Comparison of ENCODE assay signal across 8 cellular contexts in the genomic region with DNA sequence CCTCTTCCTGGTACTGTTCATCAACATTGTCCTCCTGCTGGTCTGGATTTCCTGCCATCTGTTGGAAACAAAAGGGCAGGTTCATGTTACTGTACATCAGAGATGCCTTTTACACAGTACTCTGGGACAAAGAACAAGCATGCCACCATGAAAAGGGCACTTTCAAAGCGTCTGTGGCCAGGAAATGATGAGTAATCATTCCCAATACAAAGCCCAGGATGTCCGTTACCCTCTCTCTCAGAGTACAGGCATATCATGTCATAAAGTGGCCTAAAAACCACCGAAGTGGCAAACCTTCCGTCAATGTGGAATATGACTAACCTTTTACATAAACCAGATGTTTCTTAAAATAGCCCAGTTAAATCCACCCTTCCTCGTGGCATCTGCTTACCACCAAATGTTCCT.
DNase-seq lines count a peak whose midpoint lies in the region; ATAC-seq and TF ChIP-seq lines count a peak whose summit lies in the region.

No MANE protein-coding gene starts in this region.

- H3K9me2 ChIP-seq in GM23338 (ENCODE audit: insufficient read depth): no peaks in the 10 kb centered on the region

- H3F3A ChIP-seq in GM23338 (replicated peaks; ENCODE audit: low read depth): no peaks in the 10 kb centered on the region

- no peak overlapping the region for H3K4me3 Mint-ChIP-seq in GM23338

- H3K79me2 ChIP-seq in GM23338 (replicated peaks; ENCODE audit: insufficient read depth) (no peaks in the 10 kb centered on the region), osteoblast (ENCODE audit: insufficient read depth, low read length) (no peaks in the 10 kb centered on the region)

- H3K27ac Mint-ChIP-seq in GM23338: peak overlapping the region; percentile 34; the same call in 1 of the 2 replicates

- no peaks in the 10 kb centered on the region for H3K27me3 Mint-ChIP-seq in GM23338 (ENCODE audit: insufficient read depth, low read depth, poor library complexity)

- H4K20me1 ChIP-seq in GM23338 (replicated peaks; ENCODE audit: insufficient read depth): no peaks in the 10 kb centered on the region; the same call in 1 of the 2 replicates
- no peaks in the 10 kb centered on the region for H4K20me1 ChIP-seq in osteoblast (ENCODE audit: insufficient read depth, low read length)

- peaks cover 4% of the 10 kb centered on the region for H3K4me1 ChIP-seq in GM23338 (ENCODE audit: insufficient read depth)
- peaks cover 17% of the 10 kb centered on the region for H3K4me1 ChIP-seq in osteoblast (ENCODE audit: insufficient read depth, low read length)

- H3K27ac ChIP-seq in GM23338 (ENCODE audit: low read depth): no peak overlapping the region
- peak overlapping the region; percentile 90 for H3K27ac ChIP-seq in osteoblast (ENCODE audit: low read depth, low read length)

- peaks cover 28% of the 10 kb centered on the region for H3K36me3 ChIP-seq in GM23338 (ENCODE audit: insufficient read depth)
- H3K36me3 ChIP-seq in osteoblast (ENCODE audit: insufficient read depth, low read length): peaks cover 58% of the 10 kb centered on the region

- no peaks in the 10 kb centered on the region for H3K9me3 ChIP-seq in osteoblast (ENCODE audit: low read depth, low read length)

- peaks cover under 1% of the 10 kb centered on the region; the same call in 1 of the 3 replicates for H3K4me1 Mint-ChIP-seq in GM23338

- ATAC-seq in GM23338 (no peak), GM21529 (IDR thresholded peaks at IDR 0.05; ENCODE audit: unreplicated experiment) (no peak)

- peak; percentile 80 for DNase-seq in AG08395 (ENCODE audit: low spot score)
- DNase-seq in GM23338 (ENCODE audit: low spot score): no peak
- peak; percentile 23 for DNase-seq in NCI-H345 treated with DMSO at 0.1 percent for 48 hours (lab: John Stamatoyannopoulos, UW; ENCODE audit: unreplicated experiment)
- peak; percentile 59 for DNase-seq in brain pericyte (ENCODE audit: low read depth, low spot score)
- peak; percentile 61 for DNase-seq in osteoblast (ENCODE audit: insufficient read length, low spot score, missing footprints)
- DNase-seq in HPDE6-E6E7 (ENCODE audit: extremely low spot score): no peak
- DNase-seq in T1000 (lab: John Stamatoyannopoulos, UW): no peak

- TF ChIP-seq CTCF in GM23338 (conservative IDR thresholded peaks at IDR 0.05; ENCODE audit: low read depth in 2 of 2) (no peak), osteoblast (IDR thresholded peaks at IDR 0.05; ENCODE audit: extremely low read depth, low read depth, low read length) (no peak)

- peaks cover 40% of the 10 kb centered on the region for H3K36me3 Mint-ChIP-seq in GM23338 (ENCODE audit: low read depth)

- H2AFZ ChIP-seq in GM23338 (no peak overlapping the region), osteoblast (ENCODE audit: low read length) (peak overlapping the region; percentile 61)

- H3K27me3 ChIP-seq in GM23338 (ENCODE audit: insufficient read depth) (no peaks in the 10 kb centered on the region), osteoblast (ENCODE audit: insufficient read depth, low read length) (no peaks in the 10 kb centered on the region)

- H3K4me3 ChIP-seq in GM23338 (no peak overlapping the region), osteoblast (ENCODE audit: insufficient read depth, low read length) (no peak overlapping the region)

- H3K4me2 ChIP-seq in GM23338 (no peak overlapping the region), osteoblast (ENCODE audit: insufficient read depth, low read length) (peak overlapping the region; percentile 54)

- no peaks in the 10 kb centered on the region for H3K9me3 Mint-ChIP-seq in GM23338

TF ChIP-seq in GM23338, 12 proteins besides CTCF, POLR2A, EP300 and RAD21 (continues in another document):
- TF ChIP-seq EZH2 (IDR thresholded peaks at IDR 0.05; ENCODE audit: low read depth, unreplicated experiment): no peak
- TF ChIP-seq NANOG (IDR thresholded peaks at IDR 0.05; ENCODE audit: borderline replicate concordance): no peak
- no peak for TF ChIP-seq POLR2AphosphoS5 (IDR thresholded peaks at IDR 0.05; ENCODE audit: low read depth)
- no peak for TF ChIP-seq ZNF114 (CRISPR knock-in tag; IDR thresholded peaks at IDR 0.05)
- TF ChIP-seq, protein P1, sequence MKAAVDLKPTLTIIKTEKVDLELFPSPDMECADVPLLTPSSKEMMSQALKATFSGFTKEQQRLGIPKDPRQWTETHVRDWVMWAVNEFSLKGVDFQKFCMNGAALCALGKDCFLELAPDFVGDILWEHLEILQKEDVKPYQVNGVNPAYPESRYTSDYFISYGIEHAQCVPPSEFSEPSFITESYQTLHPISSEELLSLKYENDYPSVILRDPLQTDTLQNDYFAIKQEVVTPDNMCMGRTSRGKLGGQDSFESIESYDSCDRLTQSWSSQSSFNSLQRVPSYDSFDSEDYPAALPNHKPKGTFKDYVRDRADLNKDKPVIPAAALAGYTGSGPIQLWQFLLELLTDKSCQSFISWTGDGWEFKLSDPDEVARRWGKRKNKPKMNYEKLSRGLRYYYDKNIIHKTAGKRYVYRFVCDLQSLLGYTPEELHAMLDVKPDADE (IDR thresholded peaks at IDR 0.05): no peak
- TF ChIP-seq, protein P2, sequence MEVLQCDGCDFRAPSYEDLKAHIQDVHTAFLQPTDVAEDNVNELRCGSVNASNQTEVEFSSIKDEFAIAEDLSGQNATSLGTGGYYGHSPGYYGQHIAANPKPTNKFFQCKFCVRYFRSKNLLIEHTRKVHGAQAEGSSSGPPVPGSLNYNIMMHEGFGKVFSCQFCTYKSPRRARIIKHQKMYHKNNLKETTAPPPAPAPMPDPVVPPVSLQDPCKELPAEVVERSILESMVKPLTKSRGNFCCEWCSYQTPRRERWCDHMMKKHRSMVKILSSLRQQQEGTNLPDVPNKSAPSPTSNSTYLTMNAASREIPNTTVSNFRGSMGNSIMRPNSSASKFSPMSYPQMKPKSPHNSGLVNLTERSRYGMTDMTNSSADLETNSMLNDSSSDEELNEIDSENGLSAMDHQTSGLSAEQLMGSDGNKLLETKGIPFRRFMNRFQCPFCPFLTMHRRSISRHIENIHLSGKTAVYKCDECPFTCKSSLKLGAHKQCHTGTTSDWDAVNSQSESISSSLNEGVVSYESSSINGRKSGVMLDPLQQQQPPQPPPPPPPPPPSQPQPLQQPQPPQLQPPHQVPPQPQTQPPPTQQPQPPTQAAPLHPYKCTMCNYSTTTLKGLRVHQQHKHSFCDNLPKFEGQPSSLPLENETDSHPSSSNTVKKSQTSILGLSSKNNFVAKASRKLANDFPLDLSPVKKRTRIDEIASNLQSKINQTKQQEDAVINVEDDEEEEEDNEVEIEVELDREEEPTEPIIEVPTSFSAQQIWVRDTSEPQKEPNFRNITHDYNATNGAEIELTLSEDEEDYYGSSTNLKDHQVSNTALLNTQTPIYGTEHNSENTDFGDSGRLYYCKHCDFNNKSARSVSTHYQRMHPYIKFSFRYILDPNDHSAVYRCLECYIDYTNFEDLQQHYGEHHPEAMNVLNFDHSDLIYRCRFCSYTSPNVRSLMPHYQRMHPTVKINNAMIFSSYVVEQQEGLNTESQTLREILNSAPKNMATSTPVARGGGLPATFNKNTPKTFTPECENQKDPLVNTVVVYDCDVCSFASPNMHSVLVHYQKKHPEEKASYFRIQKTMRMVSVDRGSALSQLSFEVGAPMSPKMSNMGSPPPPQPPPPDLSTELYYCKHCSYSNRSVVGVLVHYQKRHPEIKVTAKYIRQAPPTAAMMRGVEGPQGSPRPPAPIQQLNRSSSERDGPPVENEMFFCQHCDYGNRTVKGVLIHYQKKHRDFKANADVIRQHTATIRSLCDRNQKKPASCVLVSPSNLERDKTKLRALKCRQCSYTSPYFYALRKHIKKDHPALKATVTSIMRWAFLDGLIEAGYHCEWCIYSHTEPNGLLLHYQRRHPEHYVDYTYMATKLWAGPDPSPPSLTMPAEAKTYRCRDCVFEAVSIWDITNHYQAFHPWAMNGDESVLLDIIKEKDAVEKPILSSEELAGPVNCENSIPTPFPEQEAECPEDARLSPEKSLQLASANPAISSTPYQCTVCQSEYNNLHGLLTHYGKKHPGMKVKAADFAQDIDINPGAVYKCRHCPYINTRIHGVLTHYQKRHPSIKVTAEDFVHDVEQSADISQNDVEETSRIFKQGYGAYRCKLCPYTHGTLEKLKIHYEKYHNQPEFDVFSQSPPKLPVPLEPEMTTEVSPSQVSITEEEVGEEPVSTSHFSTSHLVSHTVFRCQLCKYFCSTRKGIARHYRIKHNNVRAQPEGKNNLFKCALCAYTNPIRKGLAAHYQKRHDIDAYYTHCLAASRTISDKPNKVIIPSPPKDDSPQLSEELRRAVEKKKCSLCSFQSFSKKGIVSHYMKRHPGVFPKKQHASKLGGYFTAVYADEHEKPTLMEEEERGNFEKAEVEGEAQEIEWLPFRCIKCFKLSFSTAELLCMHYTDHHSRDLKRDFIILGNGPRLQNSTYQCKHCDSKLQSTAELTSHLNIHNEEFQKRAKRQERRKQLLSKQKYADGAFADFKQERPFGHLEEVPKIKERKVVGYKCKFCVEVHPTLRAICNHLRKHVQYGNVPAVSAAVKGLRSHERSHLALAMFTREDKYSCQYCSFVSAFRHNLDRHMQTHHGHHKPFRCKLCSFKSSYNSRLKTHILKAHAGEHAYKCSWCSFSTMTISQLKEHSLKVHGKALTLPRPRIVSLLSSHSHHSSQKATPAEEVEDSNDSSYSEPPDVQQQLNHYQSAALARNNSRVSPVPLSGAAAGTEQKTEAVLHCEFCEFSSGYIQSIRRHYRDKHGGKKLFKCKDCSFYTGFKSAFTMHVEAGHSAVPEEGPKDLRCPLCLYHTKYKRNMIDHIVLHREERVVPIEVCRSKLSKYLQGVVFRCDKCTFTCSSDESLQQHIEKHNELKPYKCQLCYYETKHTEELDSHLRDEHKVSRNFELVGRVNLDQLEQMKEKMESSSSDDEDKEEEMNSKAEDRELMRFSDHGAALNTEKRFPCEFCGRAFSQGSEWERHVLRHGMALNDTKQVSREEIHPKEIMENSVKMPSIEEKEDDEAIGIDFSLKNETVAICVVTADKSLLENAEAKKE (CRISPR knock-in tag; IDR thresholded peaks at IDR 0.05): no peak
- TF ChIP-seq ZNF331 (CRISPR knock-in tag; IDR thresholded peaks at IDR 0.05; ENCODE audit: low read depth): no peak

Comparison
In these comparisons a context has a peak if more than half of its experiments do, and no peak if none do; other contexts are left out.
1. DNase-seq: peak in AG08395 (single experiment), NCI-H345 treated with DMSO at 0.1 percent for 48 hours (single experiment), brain pericyte (single experiment) and osteoblast (single experiment); none in GM23338 (single experiment), HPDE6-E6E7 (single experiment) and T1000 (single experiment).